In the genomic region with DNA sequence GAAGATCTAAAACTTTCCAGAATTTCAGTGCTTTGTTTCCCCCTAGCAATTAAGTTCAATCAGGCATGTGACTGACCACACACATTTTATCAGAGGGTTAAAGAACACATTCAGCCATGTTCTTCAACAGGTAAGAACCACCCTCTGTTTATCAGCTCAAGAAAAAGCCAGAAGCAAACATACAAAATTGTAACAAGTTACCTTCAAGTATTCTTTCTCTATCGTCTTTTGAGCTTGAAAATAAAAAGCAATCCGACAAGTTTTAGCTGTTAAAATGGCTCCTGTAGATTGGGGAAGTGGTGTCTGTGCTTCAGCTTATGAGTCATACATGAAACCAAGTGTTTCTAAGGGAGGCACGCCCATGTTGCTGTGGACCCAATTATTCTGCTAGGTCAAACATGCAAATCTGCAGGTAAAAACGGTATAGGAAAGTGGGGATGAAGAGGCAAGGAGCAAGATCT, we compare ENCODE assay signal across 1 cellular context.
A peak's percentile ranks its signal among the peaks of the same experiment; 100 is the strongest.
TF ChIP-seq lines count a peak whose summit lies in the region.

A gene (minus strand): TSS at position 290 of the 461 bp plus-strand sequence. CDS start 37,262 bp downstream, outside the sequence.

TF ChIP-seq in HepG2, 621 proteins besides CTCF, POLR2A, EP300 and RAD21 (continued from another document):
- TF ChIP-seq, protein P1, sequence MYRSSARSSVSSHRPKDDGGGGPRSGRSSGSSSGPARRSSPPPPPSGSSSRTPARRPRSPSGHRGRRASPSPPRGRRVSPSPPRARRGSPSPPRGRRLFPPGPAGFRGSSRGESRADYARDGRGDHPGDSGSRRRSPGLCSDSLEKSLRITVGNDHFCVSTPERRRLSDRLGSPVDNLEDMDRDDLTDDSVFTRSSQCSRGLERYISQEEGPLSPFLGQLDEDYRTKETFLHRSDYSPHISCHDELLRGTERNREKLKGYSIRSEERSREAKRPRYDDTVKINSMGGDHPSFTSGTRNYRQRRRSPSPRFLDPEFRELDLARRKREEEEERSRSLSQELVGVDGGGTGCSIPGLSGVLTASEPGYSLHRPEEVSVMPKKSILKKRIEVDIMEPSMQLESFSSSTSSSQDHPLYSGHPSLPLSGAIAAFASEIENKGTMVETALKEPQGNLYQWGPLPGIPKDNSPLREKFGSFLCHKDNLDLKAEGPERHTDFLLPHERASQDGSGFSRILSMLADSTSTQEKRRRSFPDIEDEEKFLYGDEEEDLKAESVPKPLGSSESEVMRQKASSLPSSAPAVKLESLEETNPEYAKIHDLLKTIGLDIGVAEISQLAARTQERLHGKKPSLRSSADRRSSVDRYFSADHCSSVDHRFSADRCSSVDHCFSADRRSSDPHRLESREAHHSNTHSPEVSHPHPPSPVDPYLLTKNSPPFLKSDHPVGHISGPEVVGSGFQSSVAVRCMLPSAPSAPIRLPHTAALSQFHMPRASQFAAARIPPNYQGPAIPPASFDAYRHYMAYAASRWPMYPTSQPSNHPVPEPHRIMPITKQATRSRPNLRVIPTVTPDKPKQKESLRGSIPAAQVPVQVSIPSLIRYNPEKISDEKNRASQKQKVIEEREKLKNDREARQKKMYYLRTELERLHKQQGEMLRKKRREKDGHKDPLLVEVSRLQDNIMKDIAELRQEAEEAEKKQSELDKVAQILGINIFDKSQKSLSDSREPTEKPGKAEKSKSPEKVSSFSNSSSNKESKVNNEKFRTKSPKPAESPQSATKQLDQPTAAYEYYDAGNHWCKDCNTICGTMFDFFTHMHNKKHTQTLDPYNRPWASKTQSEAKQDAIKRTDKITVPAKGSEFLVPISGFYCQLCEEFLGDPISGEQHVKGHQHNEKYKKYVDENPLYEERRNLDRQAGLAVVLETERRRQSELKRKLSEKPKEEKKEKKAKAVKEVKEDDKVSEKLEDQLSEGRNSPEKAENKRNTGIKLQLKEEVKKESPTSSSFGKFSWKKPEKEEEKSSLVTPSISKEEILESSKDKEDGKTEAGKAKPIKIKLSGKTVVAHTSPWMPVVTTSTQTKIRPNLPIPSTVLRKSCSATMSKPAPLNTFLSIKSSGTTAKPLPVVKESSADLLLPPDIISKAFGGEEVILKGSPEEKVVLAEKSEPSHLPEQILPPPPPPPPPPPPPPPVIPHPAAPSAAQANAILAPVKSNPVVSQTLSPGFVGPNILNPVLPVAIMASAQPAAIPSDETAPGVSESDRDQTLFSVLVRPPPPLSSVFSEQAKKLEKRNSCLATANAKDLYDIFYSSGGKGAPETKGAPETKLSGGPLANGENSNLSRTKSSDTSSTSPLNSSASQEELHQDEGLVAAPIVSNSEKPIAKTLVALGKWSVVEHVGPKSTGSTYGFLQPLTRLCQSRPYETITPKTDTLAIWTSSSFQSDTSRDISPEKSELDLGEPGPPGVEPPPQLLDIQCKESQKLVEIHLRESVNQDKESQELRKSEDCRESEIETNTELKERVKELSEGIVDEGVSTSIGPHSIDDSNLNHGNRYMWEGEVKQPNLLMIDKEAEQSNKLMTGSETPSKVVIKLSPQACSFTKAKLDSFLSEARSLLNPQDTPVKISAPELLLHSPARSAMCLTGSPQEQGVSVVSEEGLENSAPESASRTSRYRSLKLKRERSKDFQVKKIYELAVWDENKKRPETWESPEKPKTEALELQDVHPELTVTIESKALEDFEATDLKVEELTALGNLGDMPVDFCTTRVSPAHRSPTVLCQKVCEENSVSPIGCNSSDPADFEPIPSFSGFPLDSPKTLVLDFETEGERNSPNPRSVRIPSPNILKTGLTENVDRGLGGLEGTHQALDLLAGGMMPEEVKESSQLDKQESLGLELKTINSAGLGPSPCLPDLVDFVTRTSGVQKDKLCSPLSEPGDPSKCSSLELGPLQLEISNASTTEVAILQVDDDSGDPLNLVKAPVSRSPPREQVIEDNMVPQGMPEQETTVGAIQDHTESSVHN (CRISPR knock-in tag; IDR thresholded peaks at IDR 0.05) = no peak
- TF ChIP-seq ZNF33A (CRISPR knock-in tag; IDR thresholded peaks at IDR 0.05; ENCODE audit: borderline replicate concordance) = peak; percentile 59; the same call in 1 of the 2 replicates
- TF ChIP-seq MEIS1 (CRISPR knock-in tag; IDR thresholded peaks at IDR 0.05; ENCODE audit: borderline replicate concordance) = no peak
- TF ChIP-seq, protein P2, sequence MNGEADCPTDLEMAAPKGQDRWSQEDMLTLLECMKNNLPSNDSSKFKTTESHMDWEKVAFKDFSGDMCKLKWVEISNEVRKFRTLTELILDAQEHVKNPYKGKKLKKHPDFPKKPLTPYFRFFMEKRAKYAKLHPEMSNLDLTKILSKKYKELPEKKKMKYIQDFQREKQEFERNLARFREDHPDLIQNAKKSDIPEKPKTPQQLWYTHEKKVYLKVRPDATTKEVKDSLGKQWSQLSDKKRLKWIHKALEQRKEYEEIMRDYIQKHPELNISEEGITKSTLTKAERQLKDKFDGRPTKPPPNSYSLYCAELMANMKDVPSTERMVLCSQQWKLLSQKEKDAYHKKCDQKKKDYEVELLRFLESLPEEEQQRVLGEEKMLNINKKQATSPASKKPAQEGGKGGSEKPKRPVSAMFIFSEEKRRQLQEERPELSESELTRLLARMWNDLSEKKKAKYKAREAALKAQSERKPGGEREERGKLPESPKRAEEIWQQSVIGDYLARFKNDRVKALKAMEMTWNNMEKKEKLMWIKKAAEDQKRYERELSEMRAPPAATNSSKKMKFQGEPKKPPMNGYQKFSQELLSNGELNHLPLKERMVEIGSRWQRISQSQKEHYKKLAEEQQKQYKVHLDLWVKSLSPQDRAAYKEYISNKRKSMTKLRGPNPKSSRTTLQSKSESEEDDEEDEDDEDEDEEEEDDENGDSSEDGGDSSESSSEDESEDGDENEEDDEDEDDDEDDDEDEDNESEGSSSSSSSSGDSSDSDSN (CRISPR knock-in tag; IDR thresholded peaks at IDR 0.05) = no peak
- no peak for TF ChIP-seq AHR (CRISPR knock-in tag; IDR thresholded peaks at IDR 0.05)
- TF ChIP-seq, protein P3, sequence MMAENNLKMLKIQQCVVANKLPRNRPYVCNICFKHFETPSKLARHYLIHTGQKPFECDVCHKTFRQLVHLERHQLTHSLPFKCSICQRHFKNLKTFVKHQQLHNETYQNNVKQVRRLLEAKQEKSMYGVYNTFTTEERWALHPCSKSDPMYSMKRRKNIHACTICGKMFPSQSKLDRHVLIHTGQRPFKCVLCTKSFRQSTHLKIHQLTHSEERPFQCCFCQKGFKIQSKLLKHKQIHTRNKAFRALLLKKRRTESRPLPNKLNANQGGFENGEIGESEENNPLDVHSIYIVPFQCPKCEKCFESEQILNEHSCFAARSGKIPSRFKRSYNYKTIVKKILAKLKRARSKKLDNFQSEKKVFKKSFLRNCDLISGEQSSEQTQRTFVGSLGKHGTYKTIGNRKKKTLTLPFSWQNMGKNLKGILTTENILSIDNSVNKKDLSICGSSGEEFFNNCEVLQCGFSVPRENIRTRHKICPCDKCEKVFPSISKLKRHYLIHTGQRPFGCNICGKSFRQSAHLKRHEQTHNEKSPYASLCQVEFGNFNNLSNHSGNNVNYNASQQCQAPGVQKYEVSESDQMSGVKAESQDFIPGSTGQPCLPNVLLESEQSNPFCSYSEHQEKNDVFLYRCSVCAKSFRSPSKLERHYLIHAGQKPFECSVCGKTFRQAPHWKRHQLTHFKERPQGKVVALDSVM (CRISPR knock-in tag; IDR thresholded peaks at IDR 0.05) = no peak
- no peak for TF ChIP-seq ZBTB42 (CRISPR knock-in tag; IDR thresholded peaks at IDR 0.05)
- TF ChIP-seq, protein P4, sequence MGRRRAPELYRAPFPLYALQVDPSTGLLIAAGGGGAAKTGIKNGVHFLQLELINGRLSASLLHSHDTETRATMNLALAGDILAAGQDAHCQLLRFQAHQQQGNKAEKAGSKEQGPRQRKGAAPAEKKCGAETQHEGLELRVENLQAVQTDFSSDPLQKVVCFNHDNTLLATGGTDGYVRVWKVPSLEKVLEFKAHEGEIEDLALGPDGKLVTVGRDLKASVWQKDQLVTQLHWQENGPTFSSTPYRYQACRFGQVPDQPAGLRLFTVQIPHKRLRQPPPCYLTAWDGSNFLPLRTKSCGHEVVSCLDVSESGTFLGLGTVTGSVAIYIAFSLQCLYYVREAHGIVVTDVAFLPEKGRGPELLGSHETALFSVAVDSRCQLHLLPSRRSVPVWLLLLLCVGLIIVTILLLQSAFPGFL (CRISPR knock-in tag; IDR thresholded peaks at IDR 0.05) = no peak
- TF ChIP-seq, protein P5, sequence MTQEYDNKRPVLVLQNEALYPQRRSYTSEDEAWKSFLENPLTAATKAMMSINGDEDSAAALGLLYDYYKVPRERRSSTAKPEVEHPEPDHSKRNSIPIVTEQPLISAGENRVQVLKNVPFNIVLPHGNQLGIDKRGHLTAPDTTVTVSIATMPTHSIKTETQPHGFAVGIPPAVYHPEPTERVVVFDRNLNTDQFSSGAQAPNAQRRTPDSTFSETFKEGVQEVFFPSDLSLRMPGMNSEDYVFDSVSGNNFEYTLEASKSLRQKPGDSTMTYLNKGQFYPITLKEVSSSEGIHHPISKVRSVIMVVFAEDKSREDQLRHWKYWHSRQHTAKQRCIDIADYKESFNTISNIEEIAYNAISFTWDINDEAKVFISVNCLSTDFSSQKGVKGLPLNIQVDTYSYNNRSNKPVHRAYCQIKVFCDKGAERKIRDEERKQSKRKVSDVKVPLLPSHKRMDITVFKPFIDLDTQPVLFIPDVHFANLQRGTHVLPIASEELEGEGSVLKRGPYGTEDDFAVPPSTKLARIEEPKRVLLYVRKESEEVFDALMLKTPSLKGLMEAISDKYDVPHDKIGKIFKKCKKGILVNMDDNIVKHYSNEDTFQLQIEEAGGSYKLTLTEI (CRISPR knock-in tag; conservative IDR thresholded peaks at IDR 0.05) = no peak
- TF ChIP-seq REPIN1 (CRISPR knock-in tag; IDR thresholded peaks at IDR 0.05; ENCODE audit: borderline replicate concordance, low read depth) = no peak
- TF ChIP-seq RBFOX2 (IDR thresholded peaks at IDR 0.05; ENCODE audit: low read depth, low read length) = 0 out of 2 replicates have a peak, but pooled peaks have one; percentile 5
- TF ChIP-seq, protein P6, sequence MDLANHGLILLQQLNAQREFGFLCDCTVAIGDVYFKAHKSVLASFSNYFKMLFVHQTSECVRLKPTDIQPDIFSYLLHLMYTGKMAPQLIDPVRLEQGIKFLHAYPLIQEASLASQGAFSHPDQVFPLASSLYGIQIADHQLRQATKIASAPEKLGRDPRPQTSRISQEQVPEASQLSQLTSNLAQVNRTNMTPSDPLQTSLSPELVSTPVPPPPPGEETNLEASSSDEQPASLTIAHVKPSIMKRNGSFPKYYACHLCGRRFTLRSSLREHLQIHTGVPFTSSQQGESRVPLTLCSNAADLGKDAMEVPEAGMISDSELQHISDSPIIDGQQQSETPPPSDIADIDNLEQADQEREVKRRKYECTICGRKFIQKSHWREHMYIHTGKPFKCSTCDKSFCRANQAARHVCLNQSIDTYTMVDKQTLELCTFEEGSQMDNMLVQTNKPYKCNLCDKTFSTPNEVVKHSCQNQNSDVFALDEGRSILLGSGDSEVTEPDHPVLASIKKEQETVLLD (CRISPR knock-in tag; IDR thresholded peaks at IDR 0.05; ENCODE audit: low read depth) = no peak
- TF ChIP-seq NFE2L1 (CRISPR knock-in tag; IDR thresholded peaks at IDR 0.05; ENCODE audit: borderline replicate concordance) = no peak
- TF ChIP-seq ASH2L (IDR thresholded peaks at IDR 0.05; ENCODE audit: insufficient read length, low read depth, low read length) = peak; percentile 38
- TF ChIP-seq ZNF333 (CRISPR knock-in tag; IDR thresholded peaks at IDR 0.05; ENCODE audit: borderline replicate concordance) = no peak
- TF ChIP-seq, protein P7, sequence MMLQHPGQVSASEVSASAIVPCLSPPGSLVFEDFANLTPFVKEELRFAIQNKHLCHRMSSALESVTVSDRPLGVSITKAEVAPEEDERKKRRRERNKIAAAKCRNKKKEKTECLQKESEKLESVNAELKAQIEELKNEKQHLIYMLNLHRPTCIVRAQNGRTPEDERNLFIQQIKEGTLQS (CRISPR knock-in tag; IDR thresholded peaks at IDR 0.05) = peak; percentile 57; the same call in 1 of the 2 replicates
- TF ChIP-seq, protein P8, sequence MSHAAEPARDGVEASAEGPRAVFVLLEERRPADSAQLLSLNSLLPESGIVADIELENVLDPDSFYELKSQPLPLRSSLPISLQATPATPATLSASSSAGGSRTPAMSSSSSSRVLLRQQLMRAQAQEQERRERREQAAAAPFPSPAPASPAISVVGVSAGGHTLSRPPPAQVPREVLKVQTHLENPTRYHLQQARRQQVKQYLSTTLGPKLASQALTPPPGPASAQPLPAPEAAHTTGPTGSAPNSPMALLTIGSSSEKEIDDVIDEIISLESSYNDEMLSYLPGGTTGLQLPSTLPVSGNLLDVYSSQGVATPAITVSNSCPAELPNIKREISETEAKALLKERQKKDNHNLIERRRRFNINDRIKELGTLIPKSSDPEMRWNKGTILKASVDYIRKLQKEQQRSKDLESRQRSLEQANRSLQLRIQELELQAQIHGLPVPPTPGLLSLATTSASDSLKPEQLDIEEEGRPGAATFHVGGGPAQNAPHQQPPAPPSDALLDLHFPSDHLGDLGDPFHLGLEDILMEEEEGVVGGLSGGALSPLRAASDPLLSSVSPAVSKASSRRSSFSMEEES (CRISPR knock-in tag; IDR thresholded peaks at IDR 0.05) = peak; percentile 24; the same call in 1 of the 2 replicates
- TF ChIP-seq ZNF547 (CRISPR knock-in tag; IDR thresholded peaks at IDR 0.05) = no peak
- no peak for TF ChIP-seq NRL (CRISPR knock-in tag; IDR thresholded peaks at IDR 0.05; ENCODE audit: borderline replicate concordance)
- TF ChIP-seq ZNF75D (CRISPR knock-in tag; IDR thresholded peaks at IDR 0.05; ENCODE audit: borderline replicate concordance) = no peak
- TF ChIP-seq FOSL2 (CRISPR knock-in tag; IDR thresholded peaks at IDR 0.05) = peak; percentile 94
- 0 out of 2 replicates have a peak, but pooled peaks have one; percentile 30 for TF ChIP-seq JUND (CRISPR knock-in tag; IDR thresholded peaks at IDR 0.05)
- no peak for TF ChIP-seq TEAD3 (CRISPR knock-in tag; optimal IDR thresholded peaks at IDR 0.05; ENCODE audit: borderline replicate concordance)
- TF ChIP-seq MAFF (IDR thresholded peaks at IDR 0.05; ENCODE audit: low read depth, low read length) = no peak
- no peak for TF ChIP-seq ZNF878 (CRISPR knock-in tag; IDR thresholded peaks at IDR 0.05)
- no peak for TF ChIP-seq ZFP82 (CRISPR knock-in tag; IDR thresholded peaks at IDR 0.05; ENCODE audit: borderline replicate concordance)
- no peak for TF ChIP-seq ZNF34 (CRISPR knock-in tag; IDR thresholded peaks at IDR 0.05; ENCODE audit: borderline replicate concordance)
- no peak for TF ChIP-seq ZSCAN9 (CRISPR knock-in tag; IDR thresholded peaks at IDR 0.05; ENCODE audit: borderline replicate concordance)
- 0 out of 2 replicates have a peak, but pooled peaks have one; percentile 6 for TF ChIP-seq POGZ (CRISPR knock-in tag; IDR thresholded peaks at IDR 0.05)
- TF ChIP-seq, protein P9, sequence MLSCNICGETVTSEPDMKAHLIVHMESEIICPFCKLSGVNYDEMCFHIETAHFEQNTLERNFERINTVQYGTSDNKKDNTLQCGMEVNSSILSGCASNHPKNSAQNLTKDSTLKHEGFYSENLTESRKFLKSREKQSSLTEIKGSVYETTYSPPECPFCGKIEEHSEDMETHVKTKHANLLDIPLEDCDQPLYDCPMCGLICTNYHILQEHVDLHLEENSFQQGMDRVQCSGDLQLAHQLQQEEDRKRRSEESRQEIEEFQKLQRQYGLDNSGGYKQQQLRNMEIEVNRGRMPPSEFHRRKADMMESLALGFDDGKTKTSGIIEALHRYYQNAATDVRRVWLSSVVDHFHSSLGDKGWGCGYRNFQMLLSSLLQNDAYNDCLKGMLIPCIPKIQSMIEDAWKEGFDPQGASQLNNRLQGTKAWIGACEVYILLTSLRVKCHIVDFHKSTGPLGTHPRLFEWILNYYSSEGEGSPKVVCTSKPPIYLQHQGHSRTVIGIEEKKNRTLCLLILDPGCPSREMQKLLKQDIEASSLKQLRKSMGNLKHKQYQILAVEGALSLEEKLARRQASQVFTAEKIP (CRISPR knock-in tag; IDR thresholded peaks at IDR 0.05; ENCODE audit: borderline replicate concordance) = no peak
- TF ChIP-seq SAP130 (CRISPR knock-in tag; IDR thresholded peaks at IDR 0.05; ENCODE audit: low read depth) = peak; percentile 62
- TF ChIP-seq ZNF546 (CRISPR knock-in tag; conservative IDR thresholded peaks at IDR 0.05) = no peak
- no peak for TF ChIP-seq IKZF1 (IDR thresholded peaks at IDR 0.05)
TF ChIP-seq in HepG2: peak in this region for 13.
